Comparison of ENCODE assay signal across 8 cellular contexts in genomic region chr1:22711591-22712501, GRCh38. TPM values are rescaled to one million over a fixed set of nuclear protein-coding genes. Genes with fewer than 3 reads are reported as not detected.
DNase-seq lines count a peak whose midpoint lies in the region; ATAC-seq and TF ChIP-seq lines count a peak whose summit lies in the region.

No MANE protein-coding gene starts in this region.

- no peak for DNase-seq in CD4-positive, alpha-beta T cell
- DNase-seq in coronary artery (ENCODE audit: low spot score) (no peak), naive B cell (no peak), lower leg skin (ENCODE audit: low spot score in 2 of 2) (no peak), SKM-1 (lab: John Stamatoyannopoulos, UW; ENCODE audit: unreplicated experiment) (no peak)

- no peaks in the 10 kb centered on the region for H3K9me3 ChIP-seq in CD4-positive, alpha-beta T cell (ENCODE audit: control insufficient read depth, low read length)

- H3K27me3 Mint-ChIP-seq in CD4-positive, alpha-beta T cell, result peaks cover 77% of the 10 kb centered on the region
- peaks cover 65 to 82% (median 76%) of the 10 kb centered on the region in 3 donors for H3K27me3 Mint-ChIP-seq in naive B cell

- TF ChIP-seq CTCF in CD4-positive, alpha-beta T cell (IDR thresholded peaks at IDR 0.05), result no peak
- TF ChIP-seq CTCF in coronary artery (IDR thresholded peaks at IDR 0.05) (no peak), lower leg skin (IDR thresholded peaks at IDR 0.05) (no peak)

- H3K9me3 Mint-ChIP-seq in CD4-positive, alpha-beta T cell, result no peaks in the 10 kb centered on the region
- peaks cover 0 to 2% (median 0%) of the 10 kb centered on the region in 7 donors for H3K9me3 Mint-ChIP-seq in naive B cell

- ATAC-seq in CD4-positive, alpha-beta T cell (ENCODE audit: poor library complexity), result no peak
- ATAC-seq in naive B cell (ENCODE audit: low read depth in 2 of 2), result no peak
- ATAC-seq in HG03196 (IDR thresholded peaks at IDR 0.05; ENCODE audit: unreplicated experiment), result no peak
- ATAC-seq in GM21526 (IDR thresholded peaks at IDR 0.05; ENCODE audit: low FRiP score, unreplicated experiment), result no peak

- peak overlapping the region; percentile 68 for H3K4me3 Mint-ChIP-seq in CD4-positive, alpha-beta T cell
- H3K4me3 Mint-ChIP-seq in naive B cell, result peak overlapping the region; percentile 25 to 81 (median 55)

- no peak overlapping the region for H3K27ac ChIP-seq in CD4-positive, alpha-beta T cell (ENCODE audit: low read depth, low read length)
- H3K27ac ChIP-seq in coronary artery, result peak overlapping the region in 1 of 2 donors; percentile 68

- no peak for TF ChIP-seq RAD21 in Ishikawa (IDR thresholded peaks at IDR 0.05; ENCODE audit: low read depth)

- H3K27me3 ChIP-seq in CD4-positive, alpha-beta T cell (ENCODE audit: control insufficient read depth, insufficient read depth, low read length), result peaks cover 59% of the 10 kb centered on the region

- POLR2A ChIA-PET in CD4-positive, alpha-beta T cell (lab: Charles Lee), result no interaction called here

- TF ChIP-seq EP300 in Ishikawa (IDR thresholded peaks at IDR 0.05; ENCODE audit: borderline replicate concordance), result no peak

- H3K36me3 Mint-ChIP-seq in CD4-positive, alpha-beta T cell (ENCODE audit: low read depth), result no peaks in the 10 kb centered on the region
- no peaks in the 10 kb centered on the region for H3K36me3 Mint-ChIP-seq in naive B cell

- TF ChIP-seq POLR2A in lower leg skin (IDR thresholded peaks at IDR 0.05), result no peak

- CTCF ChIA-PET in CD4-positive, alpha-beta T cell (lab: Charles Lee), result no interaction called here

- 15 to 25% methylated on average over 25 to 53 of the region's 53 CpGs for WGBS in lower leg skin, 2 donors

- H3K27ac Mint-ChIP-seq in CD4-positive, alpha-beta T cell, result no peak overlapping the region
- peak overlapping the region in 1 of 6 donors; percentile 47 for H3K27ac Mint-ChIP-seq in naive B cell

- intact Hi-C loops in CD4-positive, alpha-beta T cell (cut with DNase I, micrococcal nuclease), result no loop called here
- intact Hi-C loops in lower leg skin (cut with DNase I; ENCODE audit: low total_unique reads), result no loop called here

- peak overlapping the region; percentile 81 for H3K4me3 ChIP-seq in coronary artery
- no peak overlapping the region for H3K4me3 ChIP-seq in lower leg skin (ENCODE audit: low read depth, poor library complexity, severe bottlenecking)

- H3K4me1 Mint-ChIP-seq in CD4-positive, alpha-beta T cell (ENCODE audit: low read depth), result no peaks in the 10 kb centered on the region
- H3K4me1 Mint-ChIP-seq in naive B cell, result peaks cover 0 to 17% (median 10%) of the 10 kb centered on the region in 3 donors

TF ChIP-seq in Ishikawa, 13 proteins besides CTCF, POLR2A, EP300 and RAD21:
- TF ChIP-seq MAX (IDR thresholded peaks at IDR 0.05) (no peak; the same call in 1 of the 2 replicates), ZBTB7A (IDR thresholded peaks at IDR 0.05; ENCODE audit: low read depth) (0 out of 2 replicates have a peak, but pooled peaks have one; percentile 39), CEBPB (IDR thresholded peaks at IDR 0.05) (no peak)

RNA-seq across cellular contexts. Expression of gene EPHB2, which starts 1.2 kb away (rescaled TPM):
- total RNA-seq in CD4-positive, alpha-beta T cell, result under 1 TPM in 1 of 2 experiments, not detected in 1; 0.08 TPM
- polyA plus RNA-seq in naive B cell (ENCODE audit: low read depth in 6 of 6), result under 1 TPM in 1 of 6 donors, not detected in 5; 0.08 TPM
- total RNA-seq in lower leg skin, result 1 to 10 TPM in 2 of 4 donors, under 1 TPM in 2; 0.57 to 3.1 (median 1.7) TPM

RNA-seq across cellular contexts. Expression of gene C1QB, which starts 58.8 kb away (rescaled TPM):
- total RNA-seq in CD4-positive, alpha-beta T cell, result not detected
- not detected for polyA plus RNA-seq in naive B cell (ENCODE audit: low read depth in 6 of 6)
- 10 to 100 TPM; 29.8 to 97.0 (median 47.3) TPM for total RNA-seq in lower leg skin

Comparison
In these comparisons a context has a peak if more than half of its experiments do, and no peak if none do; other contexts are left out.
1. RNA of gene C1QB, which starts 58.8 kb away (total RNA-seq): 29.8 to 97.0 TPM in lower leg skin; not detected in CD4-positive, alpha-beta T cell; every median in the first group is over 10 times any median in the second.